Comparison of ENCODE assay signal across 1 cellular context in genomic region chr4:83947811-83948210, GRCh38.
TF ChIP-seq lines count a peak whose summit lies in the region.

No MANE protein-coding gene starts in this region.

TF ChIP-seq in GM23338, 12 proteins besides CTCF, POLR2A, EP300 and RAD21 (continued from another document):
- TF ChIP-seq REST (IDR thresholded peaks at IDR 0.05; ENCODE audit: unreplicated experiment) (no peak), ETS1 (IDR thresholded peaks at IDR 0.05) (no peak), CREB1 (CRISPR knock-in tag; IDR thresholded peaks at IDR 0.05; ENCODE audit: low read depth) (no peak), ZNF462 (CRISPR knock-in tag; IDR thresholded peaks at IDR 0.05) (no peak), ZNF114 (CRISPR knock-in tag; IDR thresholded peaks at IDR 0.05) (no peak), EZH2 (IDR thresholded peaks at IDR 0.05; ENCODE audit: low read depth, unreplicated experiment) (no peak), STAT1 (IDR thresholded peaks at IDR 0.05; ENCODE audit: unreplicated experiment) (no peak), ZNF331 (CRISPR knock-in tag; IDR thresholded peaks at IDR 0.05; ENCODE audit: low read depth) (no peak; the same call in 1 of the 2 replicates), POLR2AphosphoS5 (IDR thresholded peaks at IDR 0.05; ENCODE audit: low read depth) (no peak)
